9 cellular contexts compared by ENCODE assay signal in genomic region chr6:44128020-44128917, GRCh38. TPM values are rescaled to one million over a fixed set of nuclear protein-coding genes. Genes with fewer than 3 reads are reported as not detected.
A peak's percentile ranks its signal among the peaks of the same experiment; 100 is the strongest.
DNase-seq lines count a peak whose midpoint lies in the region; ATAC-seq lines count a peak whose summit lies in the region.
"Had no signal": no experiment of that assay in that cellular context is flagged by ENCODE, and none has a peak within 500 bp of the region (broad histone marks: within the 10 kb centered on the region; RNA-seq: fewer than 3 reads in every experiment).

No MANE protein-coding gene starts in this region.

- H3K27ac ChIP-seq in BLaER1 treated with 17β-estradiol and CSF1 and Interleukin-3, amounts not matched to agents 10 nM and 100 nM, result peak overlapping the region; percentile 41 to 77 (median 63); a peak in 18 of 22 replicates
- peak overlapping the region; percentile 85 for H3K27ac ChIP-seq in layer of hippocampus (ENCODE audit: low read depth, low read length)

- peak overlapping the region; percentile 69 to 91 (median 82) for H3K9ac ChIP-seq in BLaER1 treated with 17β-estradiol and CSF1 and Interleukin-3, amounts not matched to agents 10 nM and 100 nM

- H3K36me3 ChIP-seq in BLaER1 treated with 17β-estradiol and CSF1 and Interleukin-3, amounts not matched to agents 10 nM and 100 nM, result peaks cover 0 to 11% (median 0%) of the 10 kb centered on the region in 11 experiments; a peak in 5 of 22 replicates

- H3K4me3 ChIP-seq in BLaER1 treated with 17β-estradiol and CSF1 and Interleukin-3, amounts not matched to agents 10 nM and 100 nM, result peak overlapping the region; percentile 78 to 98 (median 89)

- peaks cover 0 to 11% (median 0%) of the 10 kb centered on the region in 11 experiments; a peak in 7 of 22 replicates for H3K27me3 ChIP-seq in BLaER1 treated with 17β-estradiol and CSF1 and Interleukin-3, amounts not matched to agents 10 nM and 100 nM
- H3K27me3 ChIP-seq in layer of hippocampus (ENCODE audit: control insufficient read depth, insufficient read depth, low read length), result no peaks in the 10 kb centered on the region

- DNase-seq in RPMI8226, result peak; percentile 67
- peak; percentile 50 for DNase-seq in cerebellum (ENCODE audit: low spot score)
- DNase-seq in stimulated activated CD8-positive, alpha-beta memory T cell treated with anti-CD3 and anti-CD28 coated beads, Interleukin-4, amount 100 ng/mL, for 48 hours, result peak; percentile 42
- no peak for DNase-seq in mesenteric fat pad (ENCODE audit: low spot score)
- DNase-seq in activated CD4-positive, CD25-positive, alpha-beta regulatory T cell (lab: John Stamatoyannopoulos, UW), result no peak

- H4K20me1 ChIP-seq in BLaER1 treated with 17β-estradiol and CSF1 and Interleukin-3, amounts not matched to agents 10 nM and 100 nM, result peaks cover 36 to 84% (median 54%) of the 10 kb centered on the region in 11 experiments; a peak in 21 of 22 replicates

- H3K4me1 ChIP-seq in BLaER1 treated with 17β-estradiol and CSF1 and Interleukin-3, amounts not matched to agents 10 nM and 100 nM, result peaks cover 57 to 74% (median 68%) of the 10 kb centered on the region in 10 experiments

- H3K4me2 ChIP-seq in BLaER1 treated with 17β-estradiol and CSF1 and Interleukin-3, amounts not matched to agents 10 nM and 100 nM, result peak overlapping the region; percentile 88 to 100 (median 98)

- peak; percentile 43 for ATAC-seq in GM19351 (IDR thresholded peaks at IDR 0.05; ENCODE audit: unreplicated experiment)

- no peaks in the 10 kb centered on the region for H3K9me3 ChIP-seq in BLaER1 treated with 17β-estradiol and CSF1 and Interleukin-3, amounts not matched to agents 10 nM and 100 nM (replicated peaks in 1 of 11)

RNA-seq across cellular contexts. Expression of gene TMEM63B, which starts 0.9 kb away (rescaled TPM):
- total RNA-seq in cerebellum (32.7 TPM), mesenteric fat pad (24.3 TPM)

RNA-seq across cellular contexts. Expression of gene MRPL14, which starts 1.0 kb away (rescaled TPM):
- total RNA-seq in cerebellum (25.0 TPM), mesenteric fat pad (36.7 TPM)

RNA-seq across cellular contexts. Expression of gene CAPN11, which starts 30.4 kb away (rescaled TPM):
- total RNA-seq in cerebellum (not detected), mesenteric fat pad (2.4 TPM)
- total RNA-seq: T-helper 2 cell treated with Interferon-gamma antibody and Interleukin-4, amounts not matched to agents 100 ng/mL and 5 ng/mL, for 36 hours had no signal

Comparison
In these comparisons a context has a peak if more than half of its experiments do, and no peak if none do; other contexts are left out.
1. DNase-seq: peak in RPMI8226 (single experiment), cerebellum (single experiment) and stimulated activated CD8-positive, alpha-beta memory T cell treated with anti-CD3 and anti-CD28 coated beads, Interleukin-4, amount 100 ng/mL, for 48 hours (single experiment); none in mesenteric fat pad (single experiment) and activated CD4-positive, CD25-positive, alpha-beta regulatory T cell (0 of 4).